In the genomic region with DNA sequence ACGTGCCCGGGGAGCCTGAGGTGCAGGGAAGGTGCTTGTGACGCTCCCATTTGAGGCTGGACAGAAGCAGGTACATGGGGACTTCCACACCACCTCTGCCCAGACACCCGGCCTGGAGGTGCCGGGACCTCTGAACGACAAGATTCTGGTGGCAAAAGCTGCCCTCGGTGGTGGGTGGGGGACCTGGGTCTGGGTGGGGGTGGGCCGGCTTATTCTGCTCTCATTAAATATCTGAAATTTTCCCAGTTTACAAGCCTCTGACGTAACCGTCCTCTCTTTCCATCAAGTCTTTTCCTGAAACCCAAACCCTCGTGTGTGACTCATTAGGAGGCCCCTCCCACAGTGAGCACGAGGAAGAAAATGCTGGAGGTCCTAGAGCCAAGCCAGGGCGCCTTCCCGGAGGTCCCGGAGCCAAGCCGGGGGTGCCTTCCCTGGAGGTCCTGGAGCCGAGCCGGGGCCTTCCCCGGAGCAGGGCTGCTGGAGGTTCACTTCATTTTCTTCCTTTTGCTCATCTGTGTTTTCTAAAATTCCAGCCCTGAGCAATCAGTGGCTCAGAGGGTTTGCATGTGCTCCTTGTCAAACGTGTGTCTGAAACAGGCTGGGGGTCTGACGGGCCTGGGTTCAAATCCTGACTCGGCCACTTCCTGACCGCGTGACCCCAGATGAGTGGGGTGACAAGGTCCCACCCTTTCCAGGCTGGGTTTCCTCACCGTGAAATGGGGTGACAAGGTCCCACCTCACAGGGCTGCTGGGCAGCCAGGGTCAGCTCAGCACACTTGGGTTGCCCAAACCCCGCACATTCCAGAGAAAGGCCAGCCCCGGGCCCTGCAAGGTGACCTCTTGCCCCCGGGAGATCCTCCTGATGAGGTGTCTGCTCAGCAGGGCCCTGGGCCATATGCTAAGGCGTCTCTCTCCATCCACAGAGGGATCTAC, we compare ENCODE assay signal across 1 cellular context.
TF ChIP-seq lines count a peak whose summit lies in the region.

No MANE protein-coding gene starts in this region.

TF ChIP-seq in GM23338, 12 proteins besides CTCF, POLR2A, EP300 and RAD21:
- no peak for TF ChIP-seq ZNF114 (CRISPR knock-in tag; IDR thresholded peaks at IDR 0.05)
- no peak for TF ChIP-seq EZH2 (IDR thresholded peaks at IDR 0.05; ENCODE audit: low read depth, unreplicated experiment)
- no peak for TF ChIP-seq JUNB (IDR thresholded peaks at IDR 0.05; ENCODE audit: unreplicated experiment)
- TF ChIP-seq, protein P1, sequence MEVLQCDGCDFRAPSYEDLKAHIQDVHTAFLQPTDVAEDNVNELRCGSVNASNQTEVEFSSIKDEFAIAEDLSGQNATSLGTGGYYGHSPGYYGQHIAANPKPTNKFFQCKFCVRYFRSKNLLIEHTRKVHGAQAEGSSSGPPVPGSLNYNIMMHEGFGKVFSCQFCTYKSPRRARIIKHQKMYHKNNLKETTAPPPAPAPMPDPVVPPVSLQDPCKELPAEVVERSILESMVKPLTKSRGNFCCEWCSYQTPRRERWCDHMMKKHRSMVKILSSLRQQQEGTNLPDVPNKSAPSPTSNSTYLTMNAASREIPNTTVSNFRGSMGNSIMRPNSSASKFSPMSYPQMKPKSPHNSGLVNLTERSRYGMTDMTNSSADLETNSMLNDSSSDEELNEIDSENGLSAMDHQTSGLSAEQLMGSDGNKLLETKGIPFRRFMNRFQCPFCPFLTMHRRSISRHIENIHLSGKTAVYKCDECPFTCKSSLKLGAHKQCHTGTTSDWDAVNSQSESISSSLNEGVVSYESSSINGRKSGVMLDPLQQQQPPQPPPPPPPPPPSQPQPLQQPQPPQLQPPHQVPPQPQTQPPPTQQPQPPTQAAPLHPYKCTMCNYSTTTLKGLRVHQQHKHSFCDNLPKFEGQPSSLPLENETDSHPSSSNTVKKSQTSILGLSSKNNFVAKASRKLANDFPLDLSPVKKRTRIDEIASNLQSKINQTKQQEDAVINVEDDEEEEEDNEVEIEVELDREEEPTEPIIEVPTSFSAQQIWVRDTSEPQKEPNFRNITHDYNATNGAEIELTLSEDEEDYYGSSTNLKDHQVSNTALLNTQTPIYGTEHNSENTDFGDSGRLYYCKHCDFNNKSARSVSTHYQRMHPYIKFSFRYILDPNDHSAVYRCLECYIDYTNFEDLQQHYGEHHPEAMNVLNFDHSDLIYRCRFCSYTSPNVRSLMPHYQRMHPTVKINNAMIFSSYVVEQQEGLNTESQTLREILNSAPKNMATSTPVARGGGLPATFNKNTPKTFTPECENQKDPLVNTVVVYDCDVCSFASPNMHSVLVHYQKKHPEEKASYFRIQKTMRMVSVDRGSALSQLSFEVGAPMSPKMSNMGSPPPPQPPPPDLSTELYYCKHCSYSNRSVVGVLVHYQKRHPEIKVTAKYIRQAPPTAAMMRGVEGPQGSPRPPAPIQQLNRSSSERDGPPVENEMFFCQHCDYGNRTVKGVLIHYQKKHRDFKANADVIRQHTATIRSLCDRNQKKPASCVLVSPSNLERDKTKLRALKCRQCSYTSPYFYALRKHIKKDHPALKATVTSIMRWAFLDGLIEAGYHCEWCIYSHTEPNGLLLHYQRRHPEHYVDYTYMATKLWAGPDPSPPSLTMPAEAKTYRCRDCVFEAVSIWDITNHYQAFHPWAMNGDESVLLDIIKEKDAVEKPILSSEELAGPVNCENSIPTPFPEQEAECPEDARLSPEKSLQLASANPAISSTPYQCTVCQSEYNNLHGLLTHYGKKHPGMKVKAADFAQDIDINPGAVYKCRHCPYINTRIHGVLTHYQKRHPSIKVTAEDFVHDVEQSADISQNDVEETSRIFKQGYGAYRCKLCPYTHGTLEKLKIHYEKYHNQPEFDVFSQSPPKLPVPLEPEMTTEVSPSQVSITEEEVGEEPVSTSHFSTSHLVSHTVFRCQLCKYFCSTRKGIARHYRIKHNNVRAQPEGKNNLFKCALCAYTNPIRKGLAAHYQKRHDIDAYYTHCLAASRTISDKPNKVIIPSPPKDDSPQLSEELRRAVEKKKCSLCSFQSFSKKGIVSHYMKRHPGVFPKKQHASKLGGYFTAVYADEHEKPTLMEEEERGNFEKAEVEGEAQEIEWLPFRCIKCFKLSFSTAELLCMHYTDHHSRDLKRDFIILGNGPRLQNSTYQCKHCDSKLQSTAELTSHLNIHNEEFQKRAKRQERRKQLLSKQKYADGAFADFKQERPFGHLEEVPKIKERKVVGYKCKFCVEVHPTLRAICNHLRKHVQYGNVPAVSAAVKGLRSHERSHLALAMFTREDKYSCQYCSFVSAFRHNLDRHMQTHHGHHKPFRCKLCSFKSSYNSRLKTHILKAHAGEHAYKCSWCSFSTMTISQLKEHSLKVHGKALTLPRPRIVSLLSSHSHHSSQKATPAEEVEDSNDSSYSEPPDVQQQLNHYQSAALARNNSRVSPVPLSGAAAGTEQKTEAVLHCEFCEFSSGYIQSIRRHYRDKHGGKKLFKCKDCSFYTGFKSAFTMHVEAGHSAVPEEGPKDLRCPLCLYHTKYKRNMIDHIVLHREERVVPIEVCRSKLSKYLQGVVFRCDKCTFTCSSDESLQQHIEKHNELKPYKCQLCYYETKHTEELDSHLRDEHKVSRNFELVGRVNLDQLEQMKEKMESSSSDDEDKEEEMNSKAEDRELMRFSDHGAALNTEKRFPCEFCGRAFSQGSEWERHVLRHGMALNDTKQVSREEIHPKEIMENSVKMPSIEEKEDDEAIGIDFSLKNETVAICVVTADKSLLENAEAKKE (CRISPR knock-in tag; IDR thresholded peaks at IDR 0.05) = no peak
- TF ChIP-seq EZH2phosphoT487 (IDR thresholded peaks at IDR 0.05; ENCODE audit: unreplicated experiment) = no peak
- TF ChIP-seq STAT1 (IDR thresholded peaks at IDR 0.05; ENCODE audit: unreplicated experiment) = no peak
